Comparison of ENCODE assay signal across 8 cellular contexts in the genomic region with DNA sequence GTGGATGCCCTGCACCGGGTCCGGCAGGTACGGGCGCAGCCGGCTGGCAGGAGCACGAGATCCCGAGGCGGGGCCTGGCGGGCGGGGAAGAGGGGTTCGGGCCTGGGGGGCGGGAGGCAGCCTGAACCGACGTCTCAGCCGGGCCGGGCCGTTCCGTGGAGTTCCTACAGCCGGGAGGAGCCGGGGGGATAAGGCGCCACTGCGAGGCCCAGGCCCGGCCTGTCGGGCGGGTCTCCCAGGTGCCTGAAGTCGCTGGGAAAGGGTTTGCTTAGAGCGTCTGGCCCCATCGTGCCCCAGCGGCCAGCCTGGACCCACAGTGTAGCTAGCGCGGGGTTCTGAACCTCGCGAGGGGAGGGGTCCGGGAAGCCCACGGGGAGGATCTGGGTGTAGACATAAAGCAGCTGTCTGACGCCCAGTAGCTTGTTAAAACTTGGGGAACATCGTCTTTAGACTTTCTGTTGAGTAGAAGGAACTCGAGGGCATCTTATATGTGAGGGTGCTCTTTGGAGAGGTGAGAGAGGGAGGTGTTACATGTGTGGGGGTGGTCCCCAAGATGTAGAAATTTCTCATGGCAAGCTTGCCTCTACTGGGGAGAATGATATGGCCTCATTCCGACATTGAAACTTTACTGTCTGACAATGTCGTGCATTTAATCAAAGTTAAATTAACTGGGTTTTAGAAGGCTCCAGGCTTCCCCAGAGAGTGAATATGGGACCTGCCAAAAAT.
A peak's percentile ranks its signal among the peaks of the same experiment; 100 is the strongest.
DNase-seq lines count a peak whose midpoint lies in the region; ATAC-seq and TF ChIP-seq lines count a peak whose summit lies in the region.

No MANE protein-coding gene starts in this region.

- TF ChIP-seq CTCF in GM20000 (IDR thresholded peaks at IDR 0.05; ENCODE audit: extremely low read depth, missing control alignments), result no peak

- DNase-seq in activated T-cell treated with anti-CD3 and anti-CD28 coated beads, Interleukin-2, amount 50 U/mL, for 24 hours, result no peak
- DNase-seq in activated T-cell treated with anti-CD3 and anti-CD28 coated beads for 4 hours, result no peak
- peak; percentile 53 for DNase-seq in adipocyte (ENCODE audit: low read depth)
- DNase-seq in iPS-NIHi7 (ENCODE audit: extremely low spot score), result peak; percentile 29
- peak; percentile 2 for DNase-seq in stimulated activated CD8-positive, alpha-beta memory T cell treated with anti-CD3 and anti-CD28 coated beads, Interleukin-15, amount 100 ng/mL, for 1 hour (ENCODE audit: low read depth)
- no peak for DNase-seq in GM20000 (ENCODE audit: low spot score)
- no peak for DNase-seq in NCI-H1092 treated with DMSO at 0.1 percent for 48 hours (lab: John Stamatoyannopoulos, UW)

- H3K27ac Mint-ChIP-seq in activated T-cell treated with anti-CD3 and anti-CD28 coated beads, Interleukin-2, amount 50 U/mL, for 24 hours, result peak overlapping the region; percentile 96

- no peaks in the 10 kb centered on the region for H3K9me3 Mint-ChIP-seq in activated T-cell treated with anti-CD3 and anti-CD28 coated beads, Interleukin-2, amount 50 U/mL, for 24 hours

- peaks cover 47% of the 10 kb centered on the region for H3K4me1 Mint-ChIP-seq in activated T-cell treated with anti-CD3 and anti-CD28 coated beads, Interleukin-2, amount 50 U/mL, for 24 hours (ENCODE audit: low read depth)

- peaks cover 15% of the 10 kb centered on the region for H3K36me3 ChIP-seq in adipocyte (ENCODE audit: control insufficient read depth, insufficient read depth, low read length, severe bottlenecking)

- H3K9me3 ChIP-seq in adipocyte (ENCODE audit: control insufficient read depth, low read length), result no peaks in the 10 kb centered on the region

- ATAC-seq in HG03354 (IDR thresholded peaks at IDR 0.05; ENCODE audit: poor library complexity, severe bottlenecking, unreplicated experiment), result peak; percentile 40

- peak overlapping the region; percentile 100 for H3K4me3 ChIP-seq in adipocyte (ENCODE audit: low read length)

- H3K36me3 Mint-ChIP-seq in activated T-cell treated with anti-CD3 and anti-CD28 coated beads, Interleukin-2, amount 50 U/mL, for 24 hours (ENCODE audit: low read depth), result peaks cover 37% of the 10 kb centered on the region

- H3K27me3 Mint-ChIP-seq in activated T-cell treated with anti-CD3 and anti-CD28 coated beads, Interleukin-2, amount 50 U/mL, for 24 hours, result no peaks in the 10 kb centered on the region

- H3K4me1 ChIP-seq in adipocyte (ENCODE audit: control insufficient read depth, insufficient read depth, low read length), result peaks cover 19% of the 10 kb centered on the region

- no peaks in the 10 kb centered on the region for H3K27me3 ChIP-seq in adipocyte (replicated peaks; ENCODE audit: control insufficient read depth, insufficient read depth, low read length)

- H3K9ac ChIP-seq in adipocyte (ENCODE audit: low read length), result peak overlapping the region; percentile 99

- peak overlapping the region; percentile 92 for H3K4me3 Mint-ChIP-seq in activated T-cell treated with anti-CD3 and anti-CD28 coated beads, Interleukin-2, amount 50 U/mL, for 24 hours

Comparison
In these comparisons a context has a peak if more than half of its experiments do, and no peak if none do; other contexts are left out.
1. DNase-seq: peak in adipocyte (single experiment), iPS-NIHi7 (single experiment) and stimulated activated CD8-positive, alpha-beta memory T cell treated with anti-CD3 and anti-CD28 coated beads, Interleukin-15, amount 100 ng/mL, for 1 hour (single experiment); none in activated T-cell treated with anti-CD3 and anti-CD28 coated beads, Interleukin-2, amount 50 U/mL, for 24 hours (single experiment), activated T-cell treated with anti-CD3 and anti-CD28 coated beads for 4 hours (single experiment), GM20000 (single experiment) and NCI-H1092 treated with DMSO at 0.1 percent for 48 hours (single experiment).